Comparison of ENCODE assay signal across 30 cellular contexts in genomic region chr6:106104941-106105340, GRCh38. TPM values are rescaled to one million over a fixed set of nuclear protein-coding genes. Genes with fewer than 3 reads are reported as not detected.
DNase-seq lines count a peak whose midpoint lies in the region; ATAC-seq and TF ChIP-seq lines count a peak whose summit lies in the region.
"Had no signal": no experiment of that assay in that cellular context is flagged by ENCODE, and none has a peak within 500 bp of the region (broad histone marks: within the 10 kb centered on the region; RNA-seq: fewer than 3 reads in every experiment).

No MANE protein-coding gene starts in this region.

- POLR2A ChIA-PET in activated CD8-positive, alpha-beta T cell treated with anti-CD3 and anti-CD28 coated beads for 36 hours (lab: Charles Lee) = interaction anchor here (0.9 to 4.2 kb wide), 9 partner anchors 9 to 205 kb away, joined by 3 to 28 read pairs (median 3); partner anchors contain the start of gene PRDM1
- POLR2A ChIA-PET in activated CD8-positive, alpha-beta T cell treated with anti-CD3 and anti-CD28 coated beads, Interleukin-2, amount 10 ng/mL, durations not matched to agents 7 days and 5 days (lab: Charles Lee) = interaction anchor here (3.6 kb wide), 1 partner anchor 12 kb away, joined by 19 read pairs; no protein-coding TSS in a partner anchor
- POLR2A ChIA-PET in CD4-positive, alpha-beta memory T cell (lab: Charles Lee; ENCODE audit: partially characterized antibody) = interaction anchor here (1.1 to 9.2 kb wide), 6 partner anchors 11 to 112 kb away, joined by 3 to 151 read pairs (median 32); partner anchors contain the start of gene PRDM1
- POLR2A ChIA-PET in activated CD4-positive, alpha-beta memory T cell treated with anti-CD3 and anti-CD28 coated beads, Interleukin-2, amount 10 ng/mL, durations not matched to agents 7 days and 5 days (lab: Charles Lee) = interaction anchor here (0.7 to 11.7 kb wide), 13 partner anchors 10 to 121 kb away, joined by 3 to 241 read pairs (median 23); partner anchors contain the start of gene PRDM1

- no peak overlapping the region for H3K27ac ChIP-seq in CD4-positive, alpha-beta memory T cell (ENCODE audit: low read depth, low read length)
- H3K27ac ChIP-seq: colonic mucosa, heart right ventricle, lower lobe of right lung, pancreas, Peyer's patch, upper lobe of left lung had no signal

- peak overlapping the region; percentile 24 for H3K27ac Mint-ChIP-seq in activated CD8-positive, alpha-beta T cell treated with anti-CD3 and anti-CD28 coated beads for 36 hours
- no peak overlapping the region for H3K27ac Mint-ChIP-seq in activated CD8-positive, alpha-beta T cell treated with anti-CD3 and anti-CD28 coated beads, Interleukin-2, amount 10 ng/mL, durations not matched to agents 7 days and 5 days
- peak overlapping the region in 6 of 7 donors; percentile 66 to 97 (median 81) for H3K27ac Mint-ChIP-seq in CD4-positive, alpha-beta memory T cell
- peak overlapping the region; percentile 97 for H3K27ac Mint-ChIP-seq in activated CD4-positive, alpha-beta memory T cell treated with anti-CD3 and anti-CD28 coated beads, Interleukin-2, amount 10 ng/mL, durations not matched to agents 7 days and 5 days
- H3K27ac Mint-ChIP-seq in immature natural killer cell = peak overlapping the region; percentile 83 to 100 (median 98)
- H3K27ac Mint-ChIP-seq: nephron progenitor cell had no signal

- no peak for TF ChIP-seq CTCF in activated CD8-positive, alpha-beta T cell treated with anti-CD3 and anti-CD28 coated beads for 36 hours (IDR thresholded peaks at IDR 0.05)

- peaks cover 72% of the 10 kb centered on the region for H3K4me1 Mint-ChIP-seq in activated CD8-positive, alpha-beta T cell treated with anti-CD3 and anti-CD28 coated beads for 36 hours (ENCODE audit: low read depth)
- peaks cover 84% of the 10 kb centered on the region for H3K4me1 Mint-ChIP-seq in activated CD8-positive, alpha-beta T cell treated with anti-CD3 and anti-CD28 coated beads, Interleukin-2, amount 10 ng/mL, durations not matched to agents 7 days and 5 days (ENCODE audit: low read depth)
- peaks cover 55 to 97% (median 71%) of the 10 kb centered on the region in 4 donors for H3K4me1 Mint-ChIP-seq in CD4-positive, alpha-beta memory T cell
- peaks cover 84% of the 10 kb centered on the region for H3K4me1 Mint-ChIP-seq in activated CD4-positive, alpha-beta memory T cell treated with anti-CD3 and anti-CD28 coated beads, Interleukin-2, amount 10 ng/mL, durations not matched to agents 7 days and 5 days
- H3K4me1 Mint-ChIP-seq in immature natural killer cell = peaks cover 92 to 100% of the 10 kb centered on the region in 2 donors

- CTCF ChIA-PET in activated CD8-positive, alpha-beta T cell treated with anti-CD3 and anti-CD28 coated beads for 36 hours (lab: Charles Lee) = interaction anchor here (1.1 kb wide), 1 partner anchor 77 kb away, joined by 3 read pairs; no protein-coding TSS in a partner anchor
- CTCF ChIA-PET in activated CD8-positive, alpha-beta T cell treated with anti-CD3 and anti-CD28 coated beads, Interleukin-2, amount 10 ng/mL, durations not matched to agents 7 days and 5 days (lab: Charles Lee) = interaction anchor here (1.1 to 4.9 kb wide), 3 partner anchors 11 to 118 kb away, joined by 3 to 22 read pairs (median 7); no protein-coding TSS in a partner anchor
- CTCF ChIA-PET in CD4-positive, alpha-beta memory T cell (lab: Charles Lee; ENCODE audit: partially characterized antibody) = interaction anchor here (1.6 to 4.7 kb wide), 3 partner anchors 13 to 119 kb away, joined by 4 to 19 read pairs (median 15); no protein-coding TSS in a partner anchor
- CTCF ChIA-PET in activated CD4-positive, alpha-beta memory T cell treated with anti-CD3 and anti-CD28 coated beads, Interleukin-2, amount 10 ng/mL, durations not matched to agents 7 days and 5 days (lab: Charles Lee) = interaction anchor here (1.4 to 3.1 kb wide), 2 partner anchors 117 to 118 kb away, joined by 3 to 13 read pairs; no protein-coding TSS in a partner anchor

- ATAC-seq in activated CD8-positive, alpha-beta T cell treated with anti-CD3 and anti-CD28 coated beads for 36 hours = no peak
- no peak for ATAC-seq in activated CD8-positive, alpha-beta T cell treated with anti-CD3 and anti-CD28 coated beads, Interleukin-2, amount 10 ng/mL, durations not matched to agents 7 days and 5 days
- ATAC-seq: heart right ventricle, pancreas had no signal

- peaks cover 13% of the 10 kb centered on the region for H3K27me3 Mint-ChIP-seq in activated CD8-positive, alpha-beta T cell treated with anti-CD3 and anti-CD28 coated beads for 36 hours
- H3K27me3 Mint-ChIP-seq in activated CD8-positive, alpha-beta T cell treated with anti-CD3 and anti-CD28 coated beads, Interleukin-2, amount 10 ng/mL, durations not matched to agents 7 days and 5 days (ENCODE audit: low read depth) = no peaks in the 10 kb centered on the region
- H3K27me3 Mint-ChIP-seq in CD4-positive, alpha-beta memory T cell = no peaks in the 10 kb centered on the region
- no peaks in the 10 kb centered on the region for H3K27me3 Mint-ChIP-seq in activated CD4-positive, alpha-beta memory T cell treated with anti-CD3 and anti-CD28 coated beads, Interleukin-2, amount 10 ng/mL, durations not matched to agents 7 days and 5 days
- peaks cover 1 to 15% (median 2%) of the 10 kb centered on the region in 3 donors for H3K27me3 Mint-ChIP-seq in immature natural killer cell (ENCODE audit: low read depth in 3 of 3)

- H3K9me3 Mint-ChIP-seq in activated CD8-positive, alpha-beta T cell treated with anti-CD3 and anti-CD28 coated beads for 36 hours = peaks cover 3% of the 10 kb centered on the region
- no peaks in the 10 kb centered on the region for H3K9me3 Mint-ChIP-seq in activated CD8-positive, alpha-beta T cell treated with anti-CD3 and anti-CD28 coated beads, Interleukin-2, amount 10 ng/mL, durations not matched to agents 7 days and 5 days (ENCODE audit: insufficient read depth)
- H3K9me3 Mint-ChIP-seq in CD4-positive, alpha-beta memory T cell = peaks cover 0 to 4% (median 0%) of the 10 kb centered on the region in 8 donors
- H3K9me3 Mint-ChIP-seq in activated CD4-positive, alpha-beta memory T cell treated with anti-CD3 and anti-CD28 coated beads, Interleukin-2, amount 10 ng/mL, durations not matched to agents 7 days and 5 days = no peaks in the 10 kb centered on the region
- H3K9me3 Mint-ChIP-seq in immature natural killer cell = no peaks in the 10 kb centered on the region
- H3K9me3 Mint-ChIP-seq: nephron progenitor cell had no signal

- H3K4me3 Mint-ChIP-seq in activated CD8-positive, alpha-beta T cell treated with anti-CD3 and anti-CD28 coated beads for 36 hours = peak overlapping the region; percentile 78
- no peak overlapping the region for H3K4me3 Mint-ChIP-seq in activated CD8-positive, alpha-beta T cell treated with anti-CD3 and anti-CD28 coated beads, Interleukin-2, amount 10 ng/mL, durations not matched to agents 7 days and 5 days
- H3K4me3 Mint-ChIP-seq in CD4-positive, alpha-beta memory T cell = peak overlapping the region; percentile 19 to 99 (median 58)
- peak overlapping the region; percentile 29 for H3K4me3 Mint-ChIP-seq in activated CD4-positive, alpha-beta memory T cell treated with anti-CD3 and anti-CD28 coated beads, Interleukin-2, amount 10 ng/mL, durations not matched to agents 7 days and 5 days
- peak overlapping the region; percentile 94 to 100 (median 97) for H3K4me3 Mint-ChIP-seq in immature natural killer cell
- H3K4me3 Mint-ChIP-seq: nephron progenitor cell had no signal

- H3K36me3 Mint-ChIP-seq in activated CD8-positive, alpha-beta T cell treated with anti-CD3 and anti-CD28 coated beads for 36 hours (ENCODE audit: low read depth) = peaks cover 85% of the 10 kb centered on the region
- H3K36me3 Mint-ChIP-seq in activated CD8-positive, alpha-beta T cell treated with anti-CD3 and anti-CD28 coated beads, Interleukin-2, amount 10 ng/mL, durations not matched to agents 7 days and 5 days (ENCODE audit: low read depth) = peaks cover 86% of the 10 kb centered on the region
- peaks cover 88 to 89% of the 10 kb centered on the region in 2 donors for H3K36me3 Mint-ChIP-seq in CD4-positive, alpha-beta memory T cell
- H3K36me3 Mint-ChIP-seq in activated CD4-positive, alpha-beta memory T cell treated with anti-CD3 and anti-CD28 coated beads, Interleukin-2, amount 10 ng/mL, durations not matched to agents 7 days and 5 days (ENCODE audit: low read depth) = peaks cover 98% of the 10 kb centered on the region
- peaks cover 74 to 88% (median 76%) of the 10 kb centered on the region in 3 donors for H3K36me3 Mint-ChIP-seq in immature natural killer cell

- peaks cover 31% of the 10 kb centered on the region for H3K36me3 ChIP-seq in CD4-positive, alpha-beta memory T cell (ENCODE audit: insufficient read depth, low read length)
- H3K36me3 ChIP-seq: BE2C, colonic mucosa, pancreas had no signal

- no peaks in the 10 kb centered on the region for H3K27me3 ChIP-seq in CD4-positive, alpha-beta memory T cell (ENCODE audit: insufficient read depth, low read length)
- H3K27me3 ChIP-seq: BE2C, colonic mucosa, pancreas, Peyer's patch, upper lobe of left lung had no signal

- peaks cover 78% of the 10 kb centered on the region for H3K4me1 ChIP-seq in CD4-positive, alpha-beta memory T cell (ENCODE audit: insufficient read depth, low read length)
- H3K4me1 ChIP-seq: Caco-2, pancreas had no signal

- no peak overlapping the region for H3K4me3 ChIP-seq in CD4-positive, alpha-beta memory T cell (ENCODE audit: low read length in 2 of 2)
- H3K4me3 ChIP-seq: colonic mucosa, heart right ventricle, lower lobe of right lung, pancreas, Peyer's patch, smooth muscle cell, upper lobe of left lung had no signal

- DNase-seq in activated CD8-positive, alpha-beta T cell treated with anti-CD3 and anti-CD28 coated beads for 36 hours = no peak
- DNase-seq in activated CD8-positive, alpha-beta T cell treated with anti-CD3 and anti-CD28 coated beads, Interleukin-2, amount 10 ng/mL, durations not matched to agents 7 days and 5 days = no peak
- DNase-seq in CD4-positive, alpha-beta memory T cell = no peak
- DNase-seq in activated CD4-positive, alpha-beta memory T cell treated with anti-CD3 and anti-CD28 coated beads, Interleukin-2, amount 10 ng/mL, durations not matched to agents 7 days and 5 days = no peak
- DNase-seq in immature natural killer cell (no peak), NCI-H146 treated with DMSO at 0.1 percent for 48 hours (lab: John Stamatoyannopoulos, UW; ENCODE audit: unreplicated experiment) (no peak), H4 (ENCODE audit: low spot score) (no peak)
- no peak for DNase-seq in stimulated activated CD4-positive, alpha-beta T cell treated with anti-CD3 and anti-CD28 coated beads, Interleukin-2, amount 100 ng/mL, for 24 hours
- DNase-seq: activated CD4-positive, CD25-positive, alpha-beta regulatory T cell treated with anti-CD3 and anti-CD28 coated beads, Interleukin-2, amount 50 U/mL, for 72 hours; activated naive CD4-positive, alpha-beta T cell treated with Interleukin-2 at 50 U/mL for 16 hours; anterior cingulate cortex; BE2C; Caco-2; colonic mucosa; effector CD8-positive, alpha-beta T cell; foreskin melanocyte; H7; heart right ventricle; kidney glomerular epithelial cell; lower lobe of right lung; NCI-H1105 treated with DMSO at 0.1 percent for 48 hours; NCI-H2081 treated with DMSO at 0.1 percent for 48 hours; NCI-H226; NCI-H69; nephron progenitor cell; Peyer's patch; stimulated activated CD4-positive, alpha-beta T cell treated with anti-CD3 and anti-CD28 coated beads, Interleukin-2, amount 100 ng/mL, for 48 hours had no signal

- intact Hi-C loops in activated CD8-positive, alpha-beta T cell treated with anti-CD3 and anti-CD28 coated beads for 36 hours (cut with micrococcal nuclease) = no loop called here
- intact Hi-C loops in CD4-positive, alpha-beta memory T cell (cut with micrococcal nuclease) = no loop called here

- H3K9me3 ChIP-seq in CD4-positive, alpha-beta memory T cell (ENCODE audit: control insufficient read depth in 1 of 2, low read length in 2 of 2) = no peaks in the 10 kb centered on the region
- H3K9me3 ChIP-seq: BE2C, Caco-2, colonic mucosa, heart right ventricle, lower lobe of right lung, pancreas, Peyer's patch, upper lobe of left lung had no signal

RNA-seq across cellular contexts. Expression of gene PRDM1, which starts 18.8 kb away (rescaled TPM):
- total RNA-seq in activated CD8-positive, alpha-beta T cell treated with anti-CD3 and anti-CD28 coated beads for 36 hours = 10 to 100 TPM; 24.6 to 24.7 TPM
- total RNA-seq in activated CD8-positive, alpha-beta T cell treated with anti-CD3 and anti-CD28 coated beads, Interleukin-2, amount 10 ng/mL, durations not matched to agents 7 days and 5 days = 10 to 100 TPM; 14.4 to 14.7 TPM
- total RNA-seq in CD4-positive, alpha-beta memory T cell = 10 to 100 TPM; 33.4 to 34.0 TPM
- polyA plus RNA-seq in CD4-positive, alpha-beta memory T cell = 10 to 100 TPM; 45.4 to 97.0 TPM
- total RNA-seq in activated CD4-positive, alpha-beta memory T cell treated with anti-CD3 and anti-CD28 coated beads, Interleukin-2, amount 10 ng/mL, durations not matched to agents 7 days and 5 days = 100 to 1,000 TPM; 112 to 115 TPM
- polyA plus RNA-seq in immature natural killer cell = 10 to 100 TPM; 25.3 to 77.0 (median 33.0) TPM
- 0.37 and 1.7 TPM in 2 replicates for total RNA-seq in H4 (2014; rRNA removed; shearing (Covaris generic))
